In genomic region chr22:44537016-44537936, GRCh38 we compare ENCODE assay signal across 14 cellular contexts.
"Had no signal": no experiment of that assay in that cellular context is flagged by ENCODE, and none has a peak within 500 bp of the region (broad histone marks: within the 10 kb centered on the region; RNA-seq: fewer than 3 reads in every experiment).

No MANE protein-coding gene starts in this region.

- H3K4me1 Mint-ChIP-seq: activated naive CD4-positive, alpha-beta T cell treated with anti-CD3 and anti-CD28 coated beads, Interleukin-2, amount 50 U/mL, for 24 hours; activated T-helper 17 cell treated with anti-CD3 and anti-CD28 coated beads, Interleukin-2, amount 50 U/mL, for 72 hours had no signal

- ATAC-seq: activated T-helper 17 cell treated with anti-CD3 and anti-CD28 coated beads, Interleukin-2, amount 50 U/mL, for 72 hours; natural killer cell treated with Interleukin-12 subunit alpha and Interleukin-12 subunit beta and Interleukin-15 and Interleukin-18, amount 100 ng/mL, for 72 hours; sciatic nerve had no signal

- H3K36me3 Mint-ChIP-seq: activated naive CD4-positive, alpha-beta T cell treated with anti-CD3 and anti-CD28 coated beads, Interleukin-2, amount 50 U/mL, for 24 hours; natural killer cell treated with Interleukin-12 subunit alpha and Interleukin-12 subunit beta and Interleukin-15 and Interleukin-18, amount 100 ng/mL, for 72 hours had no signal

- H3K4me1 ChIP-seq: prostate gland, transverse colon had no signal

- H3K27ac ChIP-seq: brain microvascular endothelial cell, prostate gland, transverse colon had no signal

- H3K4me3 ChIP-seq: prostate gland, transverse colon had no signal

- H3K4me3 Mint-ChIP-seq: activated naive CD4-positive, alpha-beta T cell treated with anti-CD3 and anti-CD28 coated beads, Interleukin-2, amount 50 U/mL, for 24 hours; activated T-helper 17 cell treated with anti-CD3 and anti-CD28 coated beads, Interleukin-2, amount 50 U/mL, for 72 hours; natural killer cell treated with Interleukin-12 subunit alpha and Interleukin-12 subunit beta and Interleukin-15 and Interleukin-18, amount 100 ng/mL, for 72 hours had no signal

- DNase-seq: activated CD4-positive, alpha-beta T cell treated with anti-CD3 and anti-CD28 coated beads, Interleukin-2, amount 50 U/mL, for 1 hour; activated T-cell treated with anti-CD3 and anti-CD28 coated beads for 4 hours; brain microvascular endothelial cell; dermis blood vessel endothelial cell; erythroblast; left colon; stimulated activated naive CD4-positive, alpha-beta T cell; substantia nigra; transverse colon had no signal

- H3K36me3 ChIP-seq: brain microvascular endothelial cell, prostate gland, transverse colon had no signal

- H3K9me3 Mint-ChIP-seq: activated naive CD4-positive, alpha-beta T cell treated with anti-CD3 and anti-CD28 coated beads, Interleukin-2, amount 50 U/mL, for 24 hours; activated T-helper 17 cell treated with anti-CD3 and anti-CD28 coated beads, Interleukin-2, amount 50 U/mL, for 72 hours had no signal

- H3K27ac Mint-ChIP-seq: activated naive CD4-positive, alpha-beta T cell treated with anti-CD3 and anti-CD28 coated beads, Interleukin-2, amount 50 U/mL, for 24 hours; activated T-helper 17 cell treated with anti-CD3 and anti-CD28 coated beads, Interleukin-2, amount 50 U/mL, for 72 hours; natural killer cell treated with Interleukin-12 subunit alpha and Interleukin-12 subunit beta and Interleukin-15 and Interleukin-18, amount 100 ng/mL, for 72 hours had no signal

- H3K9me3 ChIP-seq: prostate gland, transverse colon had no signal
